27 cellular contexts compared by ENCODE assay signal in genomic region chr7:73605601-73606220, GRCh38. TPM values are rescaled to one million over a fixed set of nuclear protein-coding genes. Genes with fewer than 3 reads are reported as not detected.
DNase-seq lines count a peak whose midpoint lies in the region; ATAC-seq, FAIRE-seq and TF ChIP-seq lines count a peak whose summit lies in the region.
"Had no signal": no experiment of that assay in that cellular context is flagged by ENCODE, and none has a peak within 500 bp of the region (broad histone marks: within the 10 kb centered on the region; RNA-seq: fewer than 3 reads in every experiment).

No MANE protein-coding gene starts in this region.

- no peak overlapping the region for H4K8ac ChIP-seq in neuronal stem cell (ENCODE audit: low read depth, low read length)

- no peak overlapping the region for H2BK120ac ChIP-seq in neuronal stem cell (ENCODE audit: low read depth, low read length)

- no peak for FAIRE-seq in K562 (lab: Jason Lieb, UNC)
- FAIRE-seq: A204.1, GM12878, GM12892, GM18507 had no signal

- H3K23ac ChIP-seq in neuronal stem cell (ENCODE audit: low read depth, low read length, poor library complexity): no peak overlapping the region

- H3K4me3 ChIP-seq in K562 (no peak overlapping the region), neuronal stem cell (ENCODE audit: low read length in 2 of 2) (peak overlapping the region in 1 of 2 donors; percentile 50), testis (no peak overlapping the region)
- H3K4me3 ChIP-seq: BLaER1, GM12878 had no signal

- no peak overlapping the region for H3K14ac ChIP-seq in neuronal stem cell (ENCODE audit: low read length)

- H3K4me1 ChIP-seq in K562 (replicated peaks in 1 of 2; ENCODE audit: control insufficient read depth in 2 of 2, insufficient read depth in 2 of 2, low read length in 2 of 2): peaks cover 0 to 41% of the 10 kb centered on the region in 2 experiments; a peak in 3 of 5 replicates
- peaks cover 0 to 4% of the 10 kb centered on the region in 2 donors for H3K4me1 ChIP-seq in neuronal stem cell (ENCODE audit: control insufficient read depth in 2 of 2, insufficient read depth in 1 of 2, low read depth in 1 of 2, low read length in 2 of 2)
- H3K4me1 ChIP-seq in testis: no peaks in the 10 kb centered on the region
- H3K4me1 ChIP-seq: BE2C had no signal

- no peak overlapping the region for H2AFZ ChIP-seq in K562 (ENCODE audit: low read depth, low read length)
- H2AFZ ChIP-seq in neuronal stem cell (ENCODE audit: low read length): peak overlapping the region; percentile 35

- POLR2A ChIA-PET in K562 (lab: Yijun Ruan, JAX): interaction anchor here (0.5 to 1.5 kb wide), 4 partner anchors 11 to 138 kb away, joined by 3 to 4 read pairs (median 3); partner anchors contain the start of gene BAZ1B

- H3K4me2 ChIP-seq in K562 (ENCODE audit: insufficient read depth, low read length) (no peak overlapping the region), neuronal stem cell (ENCODE audit: insufficient read depth, low read length, poor library complexity, severe bottlenecking) (no peak overlapping the region)
- H3K4me2 ChIP-seq: BLaER1 had no signal

- ATAC-seq in Right ventricle myocardium inferior (no peak), left ventricle myocardium superior (no peak), K562 (no peak)
- ATAC-seq: GM12878 had no signal

- peak overlapping the region; percentile 64 for H4K91ac ChIP-seq in neuronal stem cell (ENCODE audit: low read depth, low read length, poor library complexity)

- H3K9ac ChIP-seq in K562 (ENCODE audit: insufficient read depth in 1 of 2, low read depth in 2 of 2, low read length in 2 of 2) (no peak overlapping the region), neuronal stem cell (ENCODE audit: low read depth, low read length, poor library complexity) (no peak overlapping the region)
- H3K9ac ChIP-seq: BLaER1 had no signal

- peak overlapping the region; percentile 32 for H2AK5ac ChIP-seq in neuronal stem cell (ENCODE audit: low read depth, low read length)

- 29% methylated on average over 18 of the region's 23 CpGs for WGBS in K562 (ENCODE audit: insufficient coverage, low coverage, missing lambda C conversion rate)
- WGBS in neuronal stem cell (ENCODE audit: extremely low coverage in 2 of 2, insufficient read length in 2 of 2, insufficient replicate concordance in 1 of 2), 2 donors: no CpG with 5 or more reads among the region's 23 CpGs
- WGBS in testis, 2 donors: 72 to 78% methylated on average over 12 to 23 of the region's 23 CpGs

- H3K9me3 ChIP-seq in K562 (replicated peaks; ENCODE audit: control insufficient read depth, insufficient read depth, low read depth, low read length) (no peaks in the 10 kb centered on the region), neuronal stem cell (replicated peaks in 1 of 2; ENCODE audit: control insufficient read depth in 2 of 2, insufficient read depth in 1 of 2, low read depth in 1 of 2, low read length in 2 of 2) (no peaks in the 10 kb centered on the region), testis (no peaks in the 10 kb centered on the region)
- H3K9me3 ChIP-seq: BE2C, BLaER1 had no signal

- H4K20me1 ChIP-seq in K562 (replicated peaks; ENCODE audit: control insufficient read depth, insufficient read depth, low read length): peaks cover 5% of the 10 kb centered on the region
- H4K20me1 ChIP-seq: BLaER1 had no signal

- no peak for TF ChIP-seq RAD21 in K562 (CRISPR knock-in tag; conservative IDR thresholded peaks at IDR 0.05 in 1 of 2, IDR thresholded peaks at IDR 0.05 in 1 of 2)

- TF ChIP-seq EP300 in K562 (IDR thresholded peaks at IDR 0.05; ENCODE audit: low read length): no peak

- no peak overlapping the region for H3K27ac ChIP-seq in K562 (ENCODE audit: extremely low read depth, low read depth, low read length)
- no peak overlapping the region for H3K27ac ChIP-seq in neuronal stem cell (replicated peaks; ENCODE audit: low read length)
- H3K27ac ChIP-seq in testis: no peak overlapping the region
- H3K27ac ChIP-seq: BLaER1 had no signal

- peak overlapping the region; percentile 75 for H2BK12ac ChIP-seq in neuronal stem cell (ENCODE audit: low read length)

- DNase-seq in Right ventricle myocardium inferior (ENCODE audit: missing footprints) (peak; percentile 62), left ventricle myocardium superior (no peak), K562 (ENCODE audit: extremely low read depth in 1 of 4, low spot score in 3 of 4) (no peak), neuronal stem cell (ENCODE audit: low spot score) (no peak), testis (no peak)
- DNase-seq in activated CD4-positive, CD25-positive, alpha-beta regulatory T cell treated with anti-CD3 and anti-CD28 coated beads, Interleukin-2, amount 50 U/mL, for 72 hours: no peak
- DNase-seq: 8988T; ACHN; BE2C; C1 segment of cervical spinal cord; CD4-positive, alpha-beta memory T cell; CD4-positive, CD25-positive, alpha-beta regulatory T cell; CD8-positive, alpha-beta memory T cell; COR-L47; DMS 273 treated with DMSO at 0.1 percent for 48 hours; DMS153; DMS79; DND-41; EL; GDM1 had no signal

- intact Hi-C loops in Right ventricle myocardium inferior (cut with DNase I): loop anchor here (5.0 kb wide), 1 partner anchor 252 kb away; no protein-coding TSS in a partner anchor
- intact Hi-C loops in left ventricle myocardium superior (cut with micrococcal nuclease): loop anchor here (10.0 kb wide), 1 partner anchor 59 kb away; the partner anchor contains the start of gene VPS37D
- intact Hi-C loops in K562 (cut with micrococcal nuclease): no loop called here
- intact Hi-C loops in testis (cut with DNase I; ENCODE audit: low total_unique reads): loop anchor here (5.0 kb wide), 1 partner anchor 122 kb away; no protein-coding TSS in a partner anchor

- H2BK15ac ChIP-seq in neuronal stem cell (ENCODE audit: low read length): peak overlapping the region; percentile 10

- no peak overlapping the region for H2BK5ac ChIP-seq in neuronal stem cell (ENCODE audit: low read length)

- BruUV-seq in K562 (replicated peaks; lab: Mats Ljungman, UMichigan): no TSS peak

- no peak overlapping the region for H3K18ac ChIP-seq in neuronal stem cell (ENCODE audit: low read length)

- CTCF ChIA-PET in K562 (lab: Yijun Ruan, JAX; ENCODE audit: low intra/inter-chr PET ratio): interaction anchor here (0.6 to 2.1 kb wide), 5 partner anchors 62 to 249 kb away, joined by 4 to 24 read pairs (median 8); partner anchors contain the start of gene VPS37D

- H3K4ac ChIP-seq in neuronal stem cell (ENCODE audit: low read length): no peak overlapping the region

- TF ChIP-seq CTCF in K562 (IDR thresholded peaks at IDR 0.05 in 2 of 3, conservative IDR thresholded peaks at IDR 0.05 in 1 of 3; ENCODE audit: insufficient read depth in 2 of 3, low read depth in 1 of 3, low read length in 3 of 3) (no peak), testis (IDR thresholded peaks at IDR 0.05) (no peak)

- H3K9me1 ChIP-seq in K562 (ENCODE audit: control insufficient read depth, insufficient read depth, low read length): no peaks in the 10 kb centered on the region

- H3K36me3 ChIP-seq in K562 (ENCODE audit: control insufficient read depth, insufficient read depth, low read length) (no peaks in the 10 kb centered on the region), neuronal stem cell (replicated peaks in 1 of 2; ENCODE audit: control insufficient read depth in 2 of 2, insufficient read depth in 2 of 2, low read length in 2 of 2) (no peaks in the 10 kb centered on the region), testis (ENCODE audit: low read depth, missing control alignments) (no peaks in the 10 kb centered on the region)
- H3K36me3 ChIP-seq: BE2C, BLaER1 had no signal

- peaks cover 7% of the 10 kb centered on the region for H3K79me1 ChIP-seq in neuronal stem cell (ENCODE audit: low read depth, low read length)

- H3K27me3 ChIP-seq in K562 (ENCODE audit: control insufficient read depth in 2 of 2, insufficient read depth in 2 of 2, low read length in 2 of 2) (no peaks in the 10 kb centered on the region), neuronal stem cell (ENCODE audit: control insufficient read depth in 3 of 3, insufficient read depth in 3 of 3, low read depth in 1 of 3, low read length in 3 of 3) (peaks cover 0 to 28% (median 0%) of the 10 kb centered on the region in 3 experiments), testis (no peaks in the 10 kb centered on the region)

- no peak for TF ChIP-seq POLR2A in K562 (conservative IDR thresholded peaks at IDR 0.05)
- TF ChIP-seq POLR2A in testis (IDR thresholded peaks at IDR 0.05): no peak

- no peaks in the 10 kb centered on the region for H3K79me2 ChIP-seq in K562 (ENCODE audit: control insufficient read depth, insufficient read depth, low read length)

- in situ Hi-C loops in K562 (cut with MboI): loop anchor here (5.0 kb wide), 2 partner anchors 127 to 247 kb away; no protein-coding TSS in a partner anchor

RNA-seq across cellular contexts. Expression of gene MLXIPL, which starts 18.6 kb away (rescaled TPM):
- total RNA-seq in Right ventricle myocardium inferior: 6.4 TPM
- total RNA-seq in left ventricle myocardium superior: 9.6 TPM
- 12.6 and 32.2 TPM in 2 replicates for total RNA-seq in K562 (2011; cell fraction: chromatin; rRNA removed; ENCODE audit: low replicate concordance)
- total RNA-seq in K562 (2011; cell fraction: nucleolus; rRNA removed): 12.8 and 16.5 TPM in 2 replicates
- total RNA-seq in K562 (2011; cell fraction: nucleoplasm; rRNA removed): 14.2 and 15.9 TPM in 2 replicates
- 6.0 and 8.9 TPM in 2 replicates for total RNA-seq in K562 (2014; rRNA removed)
- 0.61 and 0.91 TPM in 2 replicates for total RNA-seq in K562 (2014; rRNA removed; fragmentation: Illumina TruSeq; extraction: Trizol)
- 1.4 and 1.7 TPM in 2 replicates for total RNA-seq in K562 (2015; rRNA removed; fragmentation: Illumina TruSeq; extraction: Trizol)
- total RNA-seq in K562 (2021): 10.2 and 11.8 TPM in 2 replicates
- 0.59 and 3.4 TPM in 2 replicates for polyA plus RNA-seq in K562 (2011; rRNA removed)
- 1.5 and 1.7 TPM in 2 replicates for polyA plus RNA-seq in K562 (2011; cell fraction: cytosol; rRNA removed)
- 22.7 and 25.6 TPM in 2 replicates for polyA plus RNA-seq in K562 (2011; cell fraction: nucleus; rRNA removed)
- 5.1 and 47.6 TPM in 2 replicates for polyA plus RNA-seq in K562 (2012)
- polyA plus RNA-seq in K562 (2014; fragmentation: Illumina TruSeq; extraction: Trizol): 2.7 and 4.4 TPM in 2 replicates
- under 1 TPM; 0.11 to 0.17 TPM for polyA plus RNA-seq in K562 (2014; fragmentation: Nextera tagmentation; extraction: Ambion mirVana)
- 11.1 and 18.4 TPM in 2 replicates for polyA plus RNA-seq in K562 (2014; rRNA removed)
- polyA minus RNA-seq in K562 (2011; rRNA and poly(A)+ RNA removed): 0.39 and 0.69 TPM in 2 replicates
- 1.3 and 2.9 TPM in 2 replicates for polyA minus RNA-seq in K562 (2011; cell fraction: cytosol; rRNA and poly(A)+ RNA removed)
- 6.7 and 13.7 TPM in 2 replicates for polyA minus RNA-seq in K562 (2011; cell fraction: nucleus; rRNA and poly(A)+ RNA removed)
- 2.3 TPM for polyA plus RNA-seq in neuronal stem cell (2013, experiment 1 of 2)
- 3.2 TPM for polyA plus RNA-seq in neuronal stem cell (2013, experiment 2 of 2)
- 100 to 1,000 TPM; 160 to 215 TPM for total RNA-seq in testis
- polyA plus RNA-seq in testis (ENCODE audit: insufficient read depth, low read depth, low replicate concordance): 34.2 TPM
- total RNA-seq: CD4-positive, alpha-beta memory T cell; CD4-positive, CD25-positive, alpha-beta regulatory T cell; CD8-positive, alpha-beta memory T cell; G401 had no signal
- polyA plus RNA-seq: AG04450; CD4-positive, alpha-beta memory T cell; CD4-positive, CD25-positive, alpha-beta regulatory T cell; CD8-positive, alpha-beta memory T cell; GM12878 had no signal

RNA-seq across cellular contexts. Expression of gene TBL2, which starts 27.3 kb away (rescaled TPM):
- total RNA-seq in Right ventricle myocardium inferior (10.4 TPM), left ventricle myocardium superior (7.8 TPM), K562 (2014; rRNA removed) (82.1 and 123 TPM in 2 replicates), K562 (2014; rRNA removed; fragmentation: Illumina TruSeq; extraction: Trizol) (40.0 and 42.0 TPM in 2 replicates), K562 (2015; rRNA removed; fragmentation: Illumina TruSeq; extraction: Trizol) (54.1 and 60.6 TPM in 2 replicates), K562 (2021) (70.3 and 70.8 TPM in 2 replicates), testis (100 to 1,000 TPM; 211 to 224 TPM)
- 126 and 292 TPM in 2 replicates for total RNA-seq in K562 (2011; cell fraction: chromatin; rRNA removed; ENCODE audit: low replicate concordance)
- total RNA-seq in K562 (2011; cell fraction: nucleolus; rRNA removed): 220 and 224 TPM in 2 replicates
- total RNA-seq in K562 (2011; cell fraction: nucleoplasm; rRNA removed): 142 and 163 TPM in 2 replicates
- polyA plus RNA-seq in K562 (2011; rRNA removed) (47.7 and 49.2 TPM in 2 replicates), K562 (2014; fragmentation: Illumina TruSeq; extraction: Trizol) (43.8 and 48.8 TPM in 2 replicates), K562 (2014; fragmentation: Nextera tagmentation; extraction: Ambion mirVana) (1 to 10 TPM; 2.5 to 3.0 TPM), K562 (2014; rRNA removed) (61.5 and 67.3 TPM in 2 replicates), testis (ENCODE audit: insufficient read depth, low read depth, low replicate concordance) (579 TPM)
- 48.9 and 107 TPM in 2 replicates for polyA plus RNA-seq in K562 (2011; cell fraction: cytosol; rRNA removed)
- 45.7 and 87.5 TPM in 2 replicates for polyA plus RNA-seq in K562 (2011; cell fraction: nucleus; rRNA removed)
- 51.9 and 71.5 TPM in 2 replicates for polyA plus RNA-seq in K562 (2012)
- polyA minus RNA-seq in K562 (2011; rRNA and poly(A)+ RNA removed): 57.4 and 92.0 TPM in 2 replicates
- 81.1 and 112 TPM in 2 replicates for polyA minus RNA-seq in K562 (2011; cell fraction: cytosol; rRNA and poly(A)+ RNA removed)
- 51.6 and 57.1 TPM in 2 replicates for polyA minus RNA-seq in K562 (2011; cell fraction: nucleus; rRNA and poly(A)+ RNA removed)
- polyA plus RNA-seq in neuronal stem cell (2013, experiment 1 of 2): 26.1 TPM
- 23.8 TPM for polyA plus RNA-seq in neuronal stem cell (2013, experiment 2 of 2)

RNA-seq across cellular contexts. Expression of gene BCL7B, which starts 48.2 kb away (rescaled TPM):
- total RNA-seq in Right ventricle myocardium inferior: 71.5 TPM
- total RNA-seq in left ventricle myocardium superior: 80.7 TPM
- 35.3 and 79.3 TPM in 2 replicates for total RNA-seq in K562 (2011; cell fraction: chromatin; rRNA removed; ENCODE audit: low replicate concordance)
- 50.1 and 62.0 TPM in 2 replicates for total RNA-seq in K562 (2011; cell fraction: nucleolus; rRNA removed)
- 53.5 and 56.9 TPM in 2 replicates for total RNA-seq in K562 (2011; cell fraction: nucleoplasm; rRNA removed)
- total RNA-seq in K562 (2014; rRNA removed): 26.1 and 27.8 TPM in 2 replicates
- 21.4 and 23.0 TPM in 2 replicates for total RNA-seq in K562 (2014; rRNA removed; fragmentation: Illumina TruSeq; extraction: Trizol)
- 30.2 and 32.9 TPM in 2 replicates for total RNA-seq in K562 (2015; rRNA removed; fragmentation: Illumina TruSeq; extraction: Trizol)
- total RNA-seq in K562 (2021): 57.5 and 59.2 TPM in 2 replicates
- 45.3 and 53.1 TPM in 2 replicates for polyA plus RNA-seq in K562 (2011; rRNA removed)
- polyA plus RNA-seq in K562 (2011; cell fraction: cytosol; rRNA removed): 44.7 and 90.9 TPM in 2 replicates
- 28.1 and 45.3 TPM in 2 replicates for polyA plus RNA-seq in K562 (2011; cell fraction: nucleus; rRNA removed)
- polyA plus RNA-seq in K562 (2012): 66.1 and 72.9 TPM in 2 replicates
- 67.8 and 73.2 TPM in 2 replicates for polyA plus RNA-seq in K562 (2014; fragmentation: Illumina TruSeq; extraction: Trizol)
- 10 to 100 TPM in 1 of 2 experiments, 1 to 10 TPM in 1; 10.0 to 13.4 TPM for polyA plus RNA-seq in K562 (2014; fragmentation: Nextera tagmentation; extraction: Ambion mirVana)
- 54.4 and 70.6 TPM in 2 replicates for polyA plus RNA-seq in K562 (2014; rRNA removed)
- polyA minus RNA-seq in K562 (2011; rRNA and poly(A)+ RNA removed): 23.5 and 40.3 TPM in 2 replicates
- polyA minus RNA-seq in K562 (2011; cell fraction: cytosol; rRNA and poly(A)+ RNA removed): 27.4 and 33.3 TPM in 2 replicates
- 13.7 and 15.9 TPM in 2 replicates for polyA minus RNA-seq in K562 (2011; cell fraction: nucleus; rRNA and poly(A)+ RNA removed)
- 49.2 TPM for polyA plus RNA-seq in neuronal stem cell (2013, experiment 1 of 2)
- polyA plus RNA-seq in neuronal stem cell (2013, experiment 2 of 2): 49.9 TPM
- 10 to 100 TPM; 83.0 to 91.1 TPM for total RNA-seq in testis
- 88.9 TPM for polyA plus RNA-seq in testis (ENCODE audit: insufficient read depth, low read depth, low replicate concordance)

Comparison
In these comparisons a context has a peak if more than half of its experiments do, and no peak if none do; other contexts are left out.
1. RNA of gene MLXIPL, which starts 18.6 kb away (total RNA-seq): 160 to 215 TPM in testis; 9.6 TPM in left ventricle myocardium superior (single experiment), 0.61 to 32.2 TPM in K562 and 6.4 TPM in Right ventricle myocardium inferior (single experiment); every median in the first group is over 4 times any median in the second.